8 cellular contexts compared by ENCODE assay signal in the genomic region with DNA sequence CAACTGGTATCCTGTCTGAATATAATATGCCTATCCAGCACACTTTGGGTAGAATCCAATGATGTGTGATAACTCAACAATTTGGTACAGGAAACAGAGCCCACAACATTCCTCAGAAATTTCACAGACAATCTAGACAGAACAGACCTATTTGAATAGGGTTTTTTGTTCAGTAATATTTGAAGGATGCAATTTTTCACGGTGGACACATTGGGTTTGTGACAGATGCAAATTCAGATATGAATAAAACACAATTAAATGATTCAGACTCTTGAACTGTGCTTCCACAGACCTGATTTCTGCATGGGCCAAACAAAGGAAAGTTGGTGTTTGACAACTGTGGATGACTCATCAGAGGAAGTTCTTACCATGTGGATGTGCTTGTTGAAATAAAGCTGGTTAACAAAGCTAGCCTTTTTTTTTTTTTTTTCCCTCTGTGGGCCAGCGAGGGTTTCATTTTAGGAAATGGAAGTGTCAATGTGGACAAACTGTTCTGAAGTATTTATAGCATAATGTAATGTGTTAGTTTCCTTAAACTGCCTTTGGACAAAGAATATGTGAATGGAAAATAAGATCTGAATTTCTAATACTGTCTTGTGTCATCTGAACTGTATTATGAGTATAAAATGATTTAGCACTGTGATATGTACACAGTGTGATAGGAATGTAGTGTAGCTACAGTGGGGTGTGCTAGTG. TPM values are rescaled to one million over a fixed set of nuclear protein-coding genes. Genes with fewer than 3 reads are reported as not detected.
DNase-seq lines count a peak whose midpoint lies in the region; ATAC-seq, FAIRE-seq and TF ChIP-seq lines count a peak whose summit lies in the region.

No MANE protein-coding gene starts in this region.

- H3K36me3 ChIP-seq in Panc1 (ENCODE audit: control insufficient read depth, insufficient read depth, low read length) (no peaks in the 10 kb centered on the region; the same call in 1 of the 2 replicates), breast epithelium (no peaks in the 10 kb centered on the region), keratinocyte (ENCODE audit: control insufficient read depth in 2 of 2, extremely low read depth in 1 of 2, insufficient read depth in 2 of 2, low read length in 2 of 2) (peaks cover 2 to 8% of the 10 kb centered on the region in 2 experiments), stomach smooth muscle (ENCODE audit: control insufficient read depth in 2 of 2, insufficient read depth in 2 of 2, low read length in 2 of 2) (no peaks in the 10 kb centered on the region)

- H2AFZ ChIP-seq in keratinocyte (ENCODE audit: control insufficient read depth, low read length), result no peak overlapping the region

- in situ Hi-C loops in Panc1 (cut with HindIII; ENCODE audit: low pct_unique_long_range_greater_than_20kb, low sequenced_read_pairs), result no loop called here

- no peaks in the 10 kb centered on the region for H4K20me1 ChIP-seq in keratinocyte (ENCODE audit: control insufficient read depth, extremely low read depth, insufficient read depth, low read length)

- BruUV-seq in Panc1 (replicated peaks; lab: Mats Ljungman, UMichigan), result no TSS peak

- CTCF ChIA-PET in Panc1 (lab: Charles Lee), result interaction anchor here (0.6 kb wide), 1 partner anchor 199 kb away, joined by 3 read pairs; no protein-coding TSS in a partner anchor

- H3K4me1 ChIP-seq in Panc1 (ENCODE audit: control insufficient read depth, insufficient read depth, low read length) (peaks cover 33% of the 10 kb centered on the region), breast epithelium (peaks cover 0 to 14% of the 10 kb centered on the region in 2 donors), keratinocyte (ENCODE audit: control insufficient read depth, extremely low read depth, insufficient read depth, low read length) (peaks cover 41% of the 10 kb centered on the region), stomach smooth muscle (ENCODE audit: control insufficient read depth, insufficient read depth, low read length) (peaks cover 11% of the 10 kb centered on the region)

- peak overlapping the region; percentile 78 for H3K4me2 ChIP-seq in keratinocyte (ENCODE audit: control insufficient read depth, extremely low read depth, insufficient read depth, low read depth, low read length)

- intact Hi-C loops in Panc1 (cut with micrococcal nuclease; ENCODE audit: unreplicated experiment) (no loop called here), breast epithelium (cut with DNase I; ENCODE audit: low total_unique reads) (loop anchor here (10.0 kb wide), 1 partner anchor 201 kb away; the partner anchor contains the start of gene CDK6)

- peaks cover 2% of the 10 kb centered on the region for H3K9me1 ChIP-seq in keratinocyte (ENCODE audit: control insufficient read depth, extremely low read depth, insufficient read depth, low read length)

- H3K4me3 ChIP-seq in Panc1 (ENCODE audit: low read depth in 2 of 2, low read length in 2 of 2), result no peak overlapping the region
- H3K4me3 ChIP-seq in breast epithelium, result no peak overlapping the region
- peak overlapping the region in 1 of 3 experiments; percentile 35 for H3K4me3 ChIP-seq in keratinocyte (ENCODE audit: control insufficient read depth in 2 of 3, extremely low read depth in 1 of 3, insufficient read depth in 2 of 3, low read depth in 1 of 3, low read length in 3 of 3)
- H3K4me3 ChIP-seq in stomach smooth muscle (ENCODE audit: low read length in 2 of 2), result peak overlapping the region; percentile 29 to 47

- H3K27ac ChIP-seq in Panc1 (ENCODE audit: low read length), result peak overlapping the region; percentile 75
- peak overlapping the region; percentile 41 to 52 for H3K27ac ChIP-seq in breast epithelium
- peak overlapping the region; percentile 90 for H3K27ac ChIP-seq in keratinocyte (ENCODE audit: control insufficient read depth, insufficient read depth, low read length)
- no peak overlapping the region for H3K27ac ChIP-seq in stomach smooth muscle (ENCODE audit: low read length)

- no peak for TF ChIP-seq POLR2A in breast epithelium (IDR thresholded peaks at IDR 0.05)

- ATAC-seq in GM18511 (IDR thresholded peaks at IDR 0.05; ENCODE audit: unreplicated experiment) (peak; percentile 17), Panc1 (peak; percentile 88)

- FAIRE-seq in keratinocyte (lab: Jason Lieb, UNC), result peak; percentile 96

- POLR2A ChIA-PET in Panc1 (lab: Charles Lee), result interaction anchor here (0.5 to 0.6 kb wide), 5 partner anchors 14 to 284 kb away, joined by 3 to 11 read pairs (median 3); partner anchors contain the start of gene CDK6

- dilution Hi-C loops in keratinocyte (cut with MboI; ENCODE audit: extremely low pct_ligation_motif_present, low sequenced_read_pairs), result no loop called here

- no peaks in the 10 kb centered on the region for H3K27me3 ChIP-seq in Panc1 (ENCODE audit: control insufficient read depth, insufficient read depth, low read length)
- no peaks in the 10 kb centered on the region for H3K27me3 ChIP-seq in breast epithelium
- no peaks in the 10 kb centered on the region for H3K27me3 ChIP-seq in keratinocyte (ENCODE audit: control insufficient read depth, extremely low read depth, insufficient read depth, low read length)
- H3K27me3 ChIP-seq in stomach smooth muscle (ENCODE audit: control insufficient read depth in 1 of 2, insufficient read depth in 2 of 2, low read length in 2 of 2), result no peaks in the 10 kb centered on the region

- H3K9ac ChIP-seq in keratinocyte (ENCODE audit: control insufficient read depth, extremely low read depth, insufficient read depth, low read length), result no peak overlapping the region
- peak overlapping the region in 1 of 2 donors; percentile 7 for H3K9ac ChIP-seq in stomach smooth muscle (ENCODE audit: low read length in 2 of 2)

- peaks cover 10% of the 10 kb centered on the region; the same call in 1 of the 2 replicates for H3K9me3 ChIP-seq in Panc1 (ENCODE audit: control insufficient read depth, insufficient read depth, low read depth, low read length)
- H3K9me3 ChIP-seq in breast epithelium, result peaks cover 0 to 5% of the 10 kb centered on the region in 2 donors
- H3K9me3 ChIP-seq in keratinocyte (ENCODE audit: control insufficient read depth, low read depth, low read length), result peaks cover 2% of the 10 kb centered on the region
- no peaks in the 10 kb centered on the region for H3K9me3 ChIP-seq in stomach smooth muscle (ENCODE audit: control insufficient read depth in 2 of 2, low read length in 2 of 2)

- TF ChIP-seq CTCF in Panc1 (IDR thresholded peaks at IDR 0.05) (no peak), breast epithelium (IDR thresholded peaks at IDR 0.05) (no peak), keratinocyte (optimal IDR thresholded peaks at IDR 0.05 in 1 of 3, IDR thresholded peaks at IDR 0.05 in 1 of 3, conservative IDR thresholded peaks at IDR 0.05 in 1 of 3; ENCODE audit: extremely low read depth in 1 of 3, insufficient read depth in 2 of 3, low read length in 3 of 3) (no peak)

- peak; percentile 35 for DNase-seq in AG08396 (ENCODE audit: low spot score)
- peak; percentile 83 for DNase-seq in Panc1 (ENCODE audit: low read depth, low spot score)
- no peak for DNase-seq in breast epithelium (ENCODE audit: low spot score in 2 of 2)
- DNase-seq in keratinocyte (ENCODE audit: low read depth, low spot score), result peak; percentile 77
- DNase-seq in 8988T, result no peak
- no peak for DNase-seq in OCI-M2 (lab: John Stamatoyannopoulos, UW; ENCODE audit: unreplicated experiment)

- peaks cover 49% of the 10 kb centered on the region for H3K79me2 ChIP-seq in keratinocyte (ENCODE audit: control insufficient read depth, insufficient read depth, low read length)

RNA-seq across cellular contexts. Expression of gene FAM133B, which starts 43.2 kb away (rescaled TPM):
- total RNA-seq in Panc1 (2021; ENCODE audit: unreplicated experiment) (27.7 TPM), breast epithelium (10 to 100 TPM; 25.0 to 38.2 (median 30.5) TPM)
- 20.2 TPM for polyA plus RNA-seq in Panc1 (2012; ENCODE audit: insufficient read length)
- polyA plus RNA-seq in keratinocyte, result 12.4 to 24.0 TPM (median 17.3 TPM) in 3 replicates
- 108 TPM for polyA plus RNA-seq in keratinocyte (2011; ENCODE audit: low read depth)
- 9.4 and 13.4 TPM in 2 replicates for polyA plus RNA-seq in keratinocyte (2011; cell fraction: cytosol; rRNA removed)
- 14.8 and 21.7 TPM in 2 replicates for polyA plus RNA-seq in keratinocyte (2011; cell fraction: nucleus; rRNA removed)
- 17.9 and 20.4 TPM in 2 replicates for polyA plus RNA-seq in keratinocyte (2012; ENCODE audit: low replicate concordance)
- 1.3 to 11.4 TPM (median 3.8 TPM) in 3 replicates for polyA minus RNA-seq in keratinocyte
- 6.5 TPM for polyA minus RNA-seq in keratinocyte (2011; cell fraction: cytosol; rRNA and poly(A)+ RNA removed)
- polyA minus RNA-seq in keratinocyte (2011; cell fraction: nucleus; rRNA and poly(A)+ RNA removed), result 8.1 and 19.2 TPM in 2 replicates

Comparison
In these comparisons a context has a peak if more than half of its experiments do, and no peak if none do; other contexts are left out.
1. DNase-seq: peak in AG08396 (single experiment), Panc1 (single experiment) and keratinocyte (single experiment); none in breast epithelium (0 of 2), 8988T (single experiment) and OCI-M2 (single experiment).
2. H3K4me3 ChIP-seq: peak in stomach smooth muscle (2 of 2); none in Panc1 (0 of 2) and breast epithelium (0 of 3).